In the genomic region with DNA sequence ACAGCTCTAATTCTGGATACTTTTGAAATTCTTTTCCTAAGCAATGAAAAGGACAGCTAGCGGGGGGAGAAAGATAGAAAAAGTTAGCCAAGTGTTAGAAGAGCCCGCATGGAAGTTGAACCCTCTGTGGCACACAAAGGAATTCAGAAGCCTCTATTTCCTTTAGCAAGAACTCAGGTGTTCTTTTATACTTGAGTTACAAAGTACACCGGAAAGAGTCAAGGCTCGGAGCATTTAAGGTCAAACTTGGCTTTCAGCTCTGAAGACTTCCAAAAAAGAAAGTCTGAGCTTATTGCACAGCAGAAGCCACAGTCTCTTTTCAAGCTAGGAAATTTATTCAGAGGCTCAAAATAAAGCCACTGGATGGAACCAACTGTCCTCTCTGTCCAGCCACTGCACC, we compare ENCODE assay signal across 12 cellular contexts.
"Had no signal": no experiment of that assay in that cellular context is flagged by ENCODE, and none has a peak within 500 bp of the region (broad histone marks: within the 10 kb centered on the region; RNA-seq: fewer than 3 reads in every experiment).

No MANE protein-coding gene starts in this region.

- H3K4me3 Mint-ChIP-seq: activated CD8-positive, alpha-beta memory T cell treated with anti-CD3 and anti-CD28 coated beads, Interleukin-2, amount 10 ng/mL, durations not matched to agents 7 days and 5 days; endodermal cell; immature natural killer cell; WTC11 had no signal

- H3K9me3 ChIP-seq: adrenal gland, SJSA1, transverse colon had no signal

- DNase-seq: activated CD8-positive, alpha-beta memory T cell treated with anti-CD3 and anti-CD28 coated beads, Interleukin-2, amount 10 ng/mL, durations not matched to agents 7 days and 5 days; activated effector memory CD4-positive, alpha-beta T cell treated with Interleukin-2 at 50 U/mL for 16 hours; activated T-cell treated with anti-CD3 and anti-CD28 coated beads, Interleukin-2, amount 50 U/mL, for 1 hour; adrenal gland; endodermal cell; head of caudate nucleus; immature natural killer cell; stimulated activated CD4-positive, alpha-beta T cell treated with anti-CD3 and anti-CD28 coated beads, Interleukin-2, amount 100 ng/mL, for 48 hours; substantia nigra; transverse colon had no signal

- H3K27me3 ChIP-seq: adrenal gland, SJSA1, transverse colon had no signal

- H3K36me3 Mint-ChIP-seq: activated CD8-positive, alpha-beta memory T cell treated with anti-CD3 and anti-CD28 coated beads, Interleukin-2, amount 10 ng/mL, durations not matched to agents 7 days and 5 days; WTC11 had no signal

- H3K27ac ChIP-seq: adrenal gland, SJSA1, transverse colon had no signal

- ATAC-seq: activated CD8-positive, alpha-beta memory T cell treated with anti-CD3 and anti-CD28 coated beads, Interleukin-2, amount 10 ng/mL, durations not matched to agents 7 days and 5 days; WTC11 had no signal

- H3K27me3 Mint-ChIP-seq: activated CD8-positive, alpha-beta memory T cell treated with anti-CD3 and anti-CD28 coated beads, Interleukin-2, amount 10 ng/mL, durations not matched to agents 7 days and 5 days had no signal

- H3K9me3 Mint-ChIP-seq: endodermal cell, immature natural killer cell, WTC11 had no signal

- H3K27ac Mint-ChIP-seq: activated CD8-positive, alpha-beta memory T cell treated with anti-CD3 and anti-CD28 coated beads, Interleukin-2, amount 10 ng/mL, durations not matched to agents 7 days and 5 days; endodermal cell; WTC11 had no signal
